ENCODE assay signal across 9 cellular contexts in the genomic region with DNA sequence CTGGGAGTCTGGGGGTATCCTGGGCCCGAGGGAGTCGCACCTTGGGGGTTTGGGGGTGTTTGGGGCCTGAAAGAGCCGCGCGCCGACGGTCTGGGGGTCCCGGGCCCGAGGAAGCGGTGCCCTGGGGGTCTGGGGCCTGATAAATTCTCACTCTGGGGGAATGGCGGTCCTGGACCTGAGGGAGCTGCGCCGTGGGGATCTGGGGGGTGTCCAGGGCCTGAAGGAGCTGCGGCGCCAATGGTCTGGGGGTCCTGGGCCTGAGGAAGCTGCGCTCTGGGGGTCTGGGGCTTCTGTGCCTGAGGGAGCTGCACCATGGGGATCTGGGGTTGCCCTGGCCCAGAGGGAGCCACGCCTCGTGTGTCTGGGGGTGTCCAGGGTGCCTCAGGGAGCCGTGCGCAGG. TPM values are rescaled to one million over a fixed set of nuclear protein-coding genes. Genes with fewer than 3 reads are reported as not detected.
DNase-seq lines count a peak whose midpoint lies in the region; ATAC-seq and TF ChIP-seq lines count a peak whose summit lies in the region.
"Had no signal": no experiment of that assay in that cellular context is flagged by ENCODE, and none has a peak within 500 bp of the region (broad histone marks: within the 10 kb centered on the region; RNA-seq: fewer than 3 reads in every experiment).

No MANE protein-coding gene starts in this region.

- H3K36me3 ChIP-seq in right atrium auricular region (peaks cover 8% of the 10 kb centered on the region), breast epithelium (no peaks in the 10 kb centered on the region), mucosa of descending colon (ENCODE audit: low read depth) (peaks cover 6% of the 10 kb centered on the region), vagina (peaks cover 0 to 13% of the 10 kb centered on the region in 2 donors)

- intact Hi-C loops in left ventricle myocardium superior (cut with micrococcal nuclease) (no loop called here), breast epithelium (cut with DNase I; ENCODE audit: low total_unique reads) (no loop called here), mucosa of descending colon (cut with DNase I, micrococcal nuclease) (no loop called here), vagina (cut with DNase I) (no loop called here)

- DNase-seq in right atrium auricular region (ENCODE audit: low spot score), result no peak
- DNase-seq in left ventricle myocardium superior, result no peak
- no peak for DNase-seq in breast epithelium (ENCODE audit: low spot score in 2 of 2)
- no peak for DNase-seq in mucosa of descending colon
- no peak for DNase-seq in vagina (ENCODE audit: extremely low spot score in 2 of 2)
- DNase-seq in dedifferentiated amniotic fluid mesenchymal stem cell (ENCODE audit: extremely low spot score), result no peak
- no peak for DNase-seq in foreskin keratinocyte
- DNase-seq in GM13976 (ENCODE audit: low spot score), result no peak
- DNase-seq: activated gamma-delta T cell treated with Interleukin-2 at 50 U/mL for 16 hours had no signal

- in situ Hi-C loops in GM13976 (cut with MboI; ENCODE audit: low sequenced_read_pairs, unreplicated experiment), result no loop called here

- H3K9me3 ChIP-seq in right atrium auricular region, result no peaks in the 10 kb centered on the region
- H3K9me3 ChIP-seq in breast epithelium, result no peaks in the 10 kb centered on the region
- no peaks in the 10 kb centered on the region for H3K9me3 ChIP-seq in mucosa of descending colon
- H3K9me3 ChIP-seq in vagina, result no peaks in the 10 kb centered on the region

- no peaks in the 10 kb centered on the region for H3K27me3 ChIP-seq in right atrium auricular region
- no peaks in the 10 kb centered on the region for H3K27me3 ChIP-seq in breast epithelium
- H3K27me3 ChIP-seq in vagina, result no peaks in the 10 kb centered on the region
- no peaks in the 10 kb centered on the region for H3K27me3 ChIP-seq in foreskin keratinocyte

- no peak for TF ChIP-seq CTCF in right atrium auricular region (IDR thresholded peaks at IDR 0.05)
- TF ChIP-seq CTCF in breast epithelium (IDR thresholded peaks at IDR 0.05), result no peak
- TF ChIP-seq CTCF in mucosa of descending colon (IDR thresholded peaks at IDR 0.05), result no peak
- TF ChIP-seq CTCF in vagina (IDR thresholded peaks at IDR 0.05), result no peak
- no peak for TF ChIP-seq CTCF in foreskin keratinocyte (conservative IDR thresholded peaks at IDR 0.05)
- no peak for TF ChIP-seq CTCF in GM13976 (IDR thresholded peaks at IDR 0.05; ENCODE audit: borderline replicate concordance, control extremely low read depth, extremely low read depth, insufficient read depth, missing control alignments)

- H3K27ac ChIP-seq in right atrium auricular region, result peak overlapping the region in 1 of 2 donors; percentile 69
- H3K27ac ChIP-seq in breast epithelium, result peak overlapping the region; percentile 44 to 48
- H3K27ac ChIP-seq in vagina, result peak overlapping the region; percentile 74
- H3K27ac ChIP-seq in foreskin keratinocyte, result no peak overlapping the region

- H3K4me3 ChIP-seq in right atrium auricular region, result peak overlapping the region; percentile 85 to 98
- peak overlapping the region; percentile 95 to 99 (median 97) for H3K4me3 ChIP-seq in breast epithelium
- H3K4me3 ChIP-seq in mucosa of descending colon, result peak overlapping the region; percentile 83
- H3K4me3 ChIP-seq in vagina, result peak overlapping the region; percentile 91 to 99

- peaks cover 0 to 30% of the 10 kb centered on the region in 2 donors for H3K4me1 ChIP-seq in right atrium auricular region
- peaks cover 8 to 13% of the 10 kb centered on the region in 2 donors for H3K4me1 ChIP-seq in breast epithelium
- H3K4me1 ChIP-seq in mucosa of descending colon (ENCODE audit: low read depth), result peaks cover 12% of the 10 kb centered on the region
- peaks cover 31% of the 10 kb centered on the region for H3K4me1 ChIP-seq in vagina
- no peaks in the 10 kb centered on the region for H3K4me1 ChIP-seq in foreskin keratinocyte

- TF ChIP-seq POLR2A in breast epithelium (IDR thresholded peaks at IDR 0.05), result no peak
- TF ChIP-seq POLR2A in vagina (IDR thresholded peaks at IDR 0.05), result no peak

- ATAC-seq in left ventricle myocardium superior, result no peak
- ATAC-seq in mucosa of descending colon, result no peak
- ATAC-seq in foreskin keratinocyte, result no peak

RNA-seq across cellular contexts. Expression of a gene that starts 0.9 kb away (rescaled TPM):
- total RNA-seq in right atrium auricular region (10 to 100 TPM; 18.3 to 24.8 TPM), left ventricle myocardium superior (30.3 TPM), breast epithelium (10 to 100 TPM; 33.0 to 34.1 (median 33.1) TPM), mucosa of descending colon (10 to 100 TPM; 35.6 to 49.2 (median 39.0) TPM), vagina (33.1 TPM), foreskin keratinocyte (62.4 and 69.8 TPM in 2 replicates)
- 62.7 and 63.9 TPM in 2 replicates for polyA plus RNA-seq in foreskin keratinocyte

RNA-seq across cellular contexts. Expression of a gene that starts 15.4 kb away (rescaled TPM):
- total RNA-seq in right atrium auricular region (100 to 1,000 TPM in 1 of 2 donors, 10 to 100 TPM in 1; 52.8 to 100 TPM), left ventricle myocardium superior (127 TPM), breast epithelium (100 to 1,000 TPM in 1 of 3 donors, 10 to 100 TPM in 2; 72.9 to 139 (median 91.1) TPM), mucosa of descending colon (100 to 1,000 TPM in 1 of 3 donors, 10 to 100 TPM in 2; 79.1 to 104 (median 96.3) TPM), vagina (147 TPM), foreskin keratinocyte (88.9 and 93.0 TPM in 2 replicates)
- 125 and 138 TPM in 2 replicates for polyA plus RNA-seq in foreskin keratinocyte

RNA-seq across cellular contexts. Expression of a gene that starts 45.3 kb away (rescaled TPM):
- total RNA-seq in right atrium auricular region (100 to 1,000 TPM; 104 to 156 TPM), left ventricle myocardium superior (235 TPM), breast epithelium (100 to 1,000 TPM in 2 of 3 donors, 10 to 100 TPM in 1; 50.1 to 629 (median 213) TPM), mucosa of descending colon (10 to 100 TPM in 1 of 3 donors, 1 to 10 TPM in 2; 2.8 to 90.0 (median 3.4) TPM), vagina (69.5 TPM), foreskin keratinocyte (0.65 and 0.71 TPM in 2 replicates)
- polyA plus RNA-seq in foreskin keratinocyte, result 0.32 TPM in 2 replicates
